In genomic region chr16:9092282-9092962, GRCh38 we compare ENCODE assay signal across 8 cellular contexts. TPM values are rescaled to one million over a fixed set of nuclear protein-coding genes. Genes with fewer than 3 reads are reported as not detected.
DNase-seq lines count a peak whose midpoint lies in the region; ATAC-seq and TF ChIP-seq lines count a peak whose summit lies in the region.

No MANE protein-coding gene starts in this region.

- H3K4me3 Mint-ChIP-seq in HFFc6: peak overlapping the region; percentile 95
- H3K4me3 Mint-ChIP-seq in osteocyte (ENCODE audit: unreplicated experiment): peak overlapping the region; percentile 99

- H3K27me3 Mint-ChIP-seq in HFFc6 (ENCODE audit: insufficient read depth): peaks cover 6% of the 10 kb centered on the region
- no peaks in the 10 kb centered on the region for H3K27me3 Mint-ChIP-seq in osteocyte (ENCODE audit: unreplicated experiment)

- WGBS in gastroesophageal sphincter (ENCODE audit: low coverage in 1 of 2), 2 donors: 0% methylated on average over 9 to 14 of the region's 63 CpGs

- H3K36me3 ChIP-seq in NT2/D1 (ENCODE audit: insufficient read depth, insufficient read length, low read length) (peaks cover 47% of the 10 kb centered on the region), gastroesophageal sphincter (peaks cover 0 to 10% of the 10 kb centered on the region in 2 donors)

- H3K4me1 ChIP-seq in NT2/D1 (ENCODE audit: insufficient read depth, insufficient read length) (no peaks in the 10 kb centered on the region), gastroesophageal sphincter (peaks cover 3 to 59% (median 29%) of the 10 kb centered on the region in 3 donors)

- TF ChIP-seq POLR2A in gastroesophageal sphincter (IDR thresholded peaks at IDR 0.05): no peak

- H3K36me3 Mint-ChIP-seq in HFFc6 (ENCODE audit: low read depth) (peaks cover 36% of the 10 kb centered on the region), osteocyte (ENCODE audit: unreplicated experiment) (peaks cover 16% of the 10 kb centered on the region)

- H3K4me1 Mint-ChIP-seq in HFFc6 (ENCODE audit: low read depth) (peaks cover 39% of the 10 kb centered on the region), osteocyte (ENCODE audit: unreplicated experiment) (peaks cover 42% of the 10 kb centered on the region)

- H3K27ac ChIP-seq in gastroesophageal sphincter: peak overlapping the region; percentile 96 to 100 (median 98)

- peak overlapping the region; percentile 93 for H3K27ac Mint-ChIP-seq in HFFc6
- peak overlapping the region; percentile 96 for H3K27ac Mint-ChIP-seq in osteocyte (ENCODE audit: unreplicated experiment)

- no peak for TF ChIP-seq EP300 in gastroesophageal sphincter (IDR thresholded peaks at IDR 0.05)

- DNase-seq in GM12864 (ENCODE audit: low read depth) (no peak), HFFc6 (no peak), NT2/D1 (ENCODE audit: low read depth, low spot score) (no peak), osteocyte (ENCODE audit: extremely low spot score, unreplicated experiment) (no peak), NCI-H187 (lab: John Stamatoyannopoulos, UW) (no peak)
- peak; percentile 46 for DNase-seq in activated effector memory CD4-positive, alpha-beta T cell treated with Interleukin-2 at 50 U/mL for 16 hours

- ATAC-seq in gastroesophageal sphincter: no peak
- no peak for ATAC-seq in GM21515 (IDR thresholded peaks at IDR 0.05; ENCODE audit: unreplicated experiment)

- H3K9me3 ChIP-seq in NT2/D1 (ENCODE audit: insufficient read depth, low read length) (no peaks in the 10 kb centered on the region), gastroesophageal sphincter (no peaks in the 10 kb centered on the region)

- peak overlapping the region; percentile 100 for H3K9ac ChIP-seq in NT2/D1 (ENCODE audit: insufficient read length, low read depth)

- H3K9me3 Mint-ChIP-seq in HFFc6 (no peaks in the 10 kb centered on the region), osteocyte (ENCODE audit: unreplicated experiment) (no peaks in the 10 kb centered on the region)

- TF ChIP-seq CTCF in GM12864 (IDR thresholded peaks at IDR 0.05; ENCODE audit: low read depth, low read length, missing control alignments): no peak
- peak; percentile 39; the same call in 1 of the 2 replicates for TF ChIP-seq CTCF in HFFc6 (IDR thresholded peaks at IDR 0.05)
- peak in 2 of 4 experiments; percentile 2 to 10 for TF ChIP-seq CTCF in gastroesophageal sphincter (IDR thresholded peaks at IDR 0.05)
- TF ChIP-seq CTCF in osteocyte (IDR thresholded peaks at IDR 0.05): peak; percentile 27

- H3K4me3 ChIP-seq in GM12864 (ENCODE audit: low read depth, low read length) (peak overlapping the region; percentile 59), NT2/D1 (ENCODE audit: insufficient read length, low read depth) (peak overlapping the region; percentile 99), gastroesophageal sphincter (peak overlapping the region; percentile 88 to 91)

- H3K27me3 ChIP-seq in NT2/D1 (ENCODE audit: insufficient read depth, insufficient read length) (no peaks in the 10 kb centered on the region), gastroesophageal sphincter (no peaks in the 10 kb centered on the region)

RNA-seq across cellular contexts. Expression of gene HAPSTR1, which starts 1.0 kb away (rescaled TPM):
- 10 to 100 TPM; 65.0 to 77.4 (median 72.0) TPM for total RNA-seq in HFFc6 (2021; fragmentation: NEBNext Ultra II Directional; extraction: Animal tissue kit (Norgen Biotek cat#: 25700))
- 10 to 100 TPM; 58.9 to 78.3 (median 64.7) TPM for total RNA-seq in gastroesophageal sphincter
- total RNA-seq in osteocyte: 73.4 and 80.2 TPM in 2 replicates
